ENCODE assay signal across 32 cellular contexts in genomic region chr10:111338035-111338434, GRCh38.
DNase-seq lines count a peak whose midpoint lies in the region; ATAC-seq, FAIRE-seq and TF ChIP-seq lines count a peak whose summit lies in the region.
"Had no signal": no experiment of that assay in that cellular context is flagged by ENCODE, and none has a peak within 500 bp of the region (broad histone marks: within the 10 kb centered on the region; RNA-seq: fewer than 3 reads in every experiment).

No MANE protein-coding gene starts in this region.

- H3K4me1 ChIP-seq in Karpas-422 (ENCODE audit: low read length) = peaks cover 42% of the 10 kb centered on the region
- H3K4me1 ChIP-seq in GM12878 (ENCODE audit: control insufficient read depth, insufficient read depth, low read length) = peaks cover 19% of the 10 kb centered on the region
- H3K4me1 ChIP-seq: colonic mucosa, psoas muscle, suprapubic skin had no signal

- ATAC-seq in GM18868 (IDR thresholded peaks at IDR 0.05; ENCODE audit: unreplicated experiment) (peak; percentile 14), GM21526 (IDR thresholded peaks at IDR 0.05; ENCODE audit: low FRiP score, unreplicated experiment) (peak; percentile 28), GM12878 (no peak)
- ATAC-seq: activated naive CD4-positive, alpha-beta T cell treated with anti-CD3 and anti-CD28 coated beads, Interleukin-2, amount 50 U/mL, for 72 hours; activated T-helper 17 cell treated with anti-CD3 and anti-CD28 coated beads, Interleukin-2, amount 50 U/mL, for 72 hours; GM23338; naive thymus-derived CD4-positive, alpha-beta T cell; psoas muscle; SK-N-SH treated with all-trans-retinoic acid at 6 μM for 48 hours; stimulated activated naive B cell treated with anti-CD40 and anti-IgM and Interleukin-4, amounts not matched to agents 10 μg/mL and 1 μg/mL and 100 μg/mL, for 72 hours; T-helper 17 cell had no signal

- peaks cover 6% of the 10 kb centered on the region; the same call in 1 of the 2 replicates for H3K9me3 ChIP-seq in Karpas-422 (ENCODE audit: low read length)
- H3K9me3 ChIP-seq in GM12878 (replicated peaks; ENCODE audit: control insufficient read depth, insufficient read depth, low read length) = peaks cover 8% of the 10 kb centered on the region; the same call in 2 of the 3 replicates
- H3K9me3 ChIP-seq: colonic mucosa, psoas muscle had no signal

- CTCF ChIA-PET in GM12878 (lab: Yijun Ruan, JAX) = no interaction called here

- no peaks in the 10 kb centered on the region for H4K20me1 ChIP-seq in Karpas-422 (ENCODE audit: insufficient read depth, low read depth, low read length)
- H4K20me1 ChIP-seq in GM12878 (ENCODE audit: control insufficient read depth, insufficient read depth) = no peaks in the 10 kb centered on the region

- SMC1A ChIA-PET in GM12878 (lab: Charles Lee; ENCODE audit: uncharacterized antibody, unreplicated experiment) = interaction anchor here (1.0 to 1.7 kb wide), 2 partner anchors 21 to 56 kb away, joined by 3 read pairs; no protein-coding TSS in a partner anchor

- no TSS peak for BruUV-seq in GM12878 (replicated peaks; lab: Mats Ljungman, UMichigan)

- POLR2A ChIA-PET in GM12878 (lab: Charles Lee) = no interaction called here

- no peak overlapping the region for H3K9ac ChIP-seq in Karpas-422 (ENCODE audit: low read length)
- H3K9ac ChIP-seq in GM12878 (ENCODE audit: control insufficient read depth, insufficient read depth, low read length) = no peak overlapping the region

- RAD21 ChIA-PET in GM12878 (lab: Charles Lee; ENCODE audit: unreplicated experiment) = interaction anchor here (1.0 kb wide), 1 partner anchor 13 kb away, joined by 3 read pairs; no protein-coding TSS in a partner anchor

- TF ChIP-seq POLR2A in GM12878 (IDR thresholded peaks at IDR 0.05; ENCODE audit: low read depth, low read length) (no peak), lower leg skin (IDR thresholded peaks at IDR 0.05) (no peak)

- H3K9me2 ChIP-seq in Karpas-422 (replicated peaks; ENCODE audit: insufficient read depth, low read length) = no peaks in the 10 kb centered on the region

- TF ChIP-seq CTCF in GM12878 (IDR thresholded peaks at IDR 0.05 in 2 of 3, conservative IDR thresholded peaks at IDR 0.05 in 1 of 3; ENCODE audit: control insufficient read depth in 2 of 3, extremely low read depth in 1 of 3, insufficient read depth in 1 of 3, low read depth in 3 of 3, low read length in 3 of 3) = no peak
- TF ChIP-seq CTCF in lower leg skin (IDR thresholded peaks at IDR 0.05) = no peak

- H2AFZ ChIP-seq in Karpas-422 (ENCODE audit: low read length) (no peak overlapping the region), GM12878 (ENCODE audit: control insufficient read depth, low read depth, low read length) (no peak overlapping the region)
- H2AFZ ChIP-seq: GM23338 had no signal

- peak overlapping the region; percentile 16 for H3K4me3 ChIP-seq in Karpas-422 (ENCODE audit: low read length)
- H3K4me3 ChIP-seq in GM12878 = no peak overlapping the region
- no peak overlapping the region for H3K4me3 ChIP-seq in lower leg skin (ENCODE audit: low read depth, poor library complexity, severe bottlenecking)
- H3K4me3 ChIP-seq: colonic mucosa, GM23338, psoas muscle, suprapubic skin had no signal

- in situ Hi-C loops in GM12878 (cut with MboI) = loop anchor here (25.0 kb wide), 1 partner anchor 601 kb away; no protein-coding TSS in a partner anchor

- intact Hi-C loops in GM12878 (cut with micrococcal nuclease; ENCODE audit: unreplicated experiment) = no loop called here
- intact Hi-C loops in lower leg skin (cut with DNase I; ENCODE audit: low total_unique reads) = no loop called here

- WGBS in GM12878 (ENCODE audit: insufficient coverage, insufficient replicate concordance, low lambda C conversion rate, missing lambda C conversion rate) = 0% methylated on average over 1 of the region's 1 CpG
- WGBS in lower leg skin, 2 donors = 84 to 94% methylated on average over 1 of the region's 1 CpG

- no peak for TF ChIP-seq RAD21 in GM12878 (IDR thresholded peaks at IDR 0.05; ENCODE audit: insufficient read depth, low read depth, low read length)

- DNase-seq in Karpas-422 = no peak
- DNase-seq in GM12878 (ENCODE audit: low read depth, low spot score) = no peak
- DNase-seq in lower leg skin (ENCODE audit: low spot score in 2 of 2) = no peak
- no peak for DNase-seq in HUDEP-2 (lab: John Stamatoyannopoulos, UW; ENCODE audit: unreplicated experiment in 76 of 76)
- no peak for DNase-seq in hypothalamus (lab: John Stamatoyannopoulos, UW)
- DNase-seq: activated CD4-positive, alpha-beta memory T cell treated with anti-CD3 and anti-CD28 coated beads, Interleukin-2, amount 10 ng/mL, durations not matched to agents 7 days and 5 days; activated CD4-positive, alpha-beta T cell treated with anti-CD3 and anti-CD28 coated beads for 1 hour; colonic mucosa; DMS79; effector memory CD4-positive, alpha-beta T cell; glutamatergic neuron; KG1; kidney; midbrain; naive thymus-derived CD4-positive, alpha-beta T cell; NCI-H1417 treated with DMSO at 0.1 percent for 48 hours; NCI-H345; NCI-H774; occipital lobe; psoas muscle; stimulated activated CD4-positive, alpha-beta T cell treated with anti-CD3 and anti-CD28 coated beads, Interleukin-15, amount 100 ng/mL, for 24 hours; stimulated activated naive B cell treated with anti-CD40 and anti-IgM and Interleukin-4, amounts not matched to agents 10 μg/mL and 1 μg/mL and 100 μg/mL, for 72 hours; T-helper 17 cell had no signal

- no peak overlapping the region for H3K27ac ChIP-seq in Karpas-422 (ENCODE audit: low read length)
- no peak overlapping the region for H3K27ac ChIP-seq in GM12878 (ENCODE audit: control insufficient read depth, insufficient read depth)
- H3K27ac ChIP-seq: C4-2B, colonic mucosa, psoas muscle, suprapubic skin had no signal

- H3K27me3 ChIP-seq in Karpas-422 (ENCODE audit: low read length) = no peaks in the 10 kb centered on the region; the same call in 1 of the 2 replicates
- no peaks in the 10 kb centered on the region for H3K27me3 ChIP-seq in GM12878 (replicated peaks in 1 of 2; ENCODE audit: control insufficient read depth in 2 of 2, insufficient read depth in 2 of 2, low read length in 1 of 2)
- H3K27me3 ChIP-seq: colonic mucosa, suprapubic skin had no signal

- FAIRE-seq in GM12878 (lab: Jason Lieb, UNC) = no peak
- FAIRE-seq: bronchial epithelial cell, kidney had no signal

- no peaks in the 10 kb centered on the region for H3K79me2 ChIP-seq in Karpas-422 (ENCODE audit: low read length)
- H3K79me2 ChIP-seq in GM12878 (ENCODE audit: control insufficient read depth, insufficient read depth, low read length) = no peaks in the 10 kb centered on the region

- TF ChIP-seq EP300 in GM12878 (IDR thresholded peaks at IDR 0.05; ENCODE audit: borderline replicate concordance in 1 of 2, control insufficient read depth in 1 of 2, low read depth in 2 of 2, low read length in 2 of 2) = no peak

- H3K36me3 ChIP-seq in Karpas-422 (ENCODE audit: insufficient read depth, low read length) = no peaks in the 10 kb centered on the region
- no peaks in the 10 kb centered on the region for H3K36me3 ChIP-seq in GM12878 (ENCODE audit: control insufficient read depth in 2 of 2, insufficient read depth in 2 of 2, low read length in 1 of 2)
- H3K36me3 ChIP-seq: colonic mucosa, suprapubic skin had no signal

- H3K4me2 ChIP-seq in Karpas-422 (ENCODE audit: low read depth, low read length, poor library complexity, severe bottlenecking) (peak overlapping the region; percentile 52), GM12878 (ENCODE audit: control insufficient read depth, insufficient read depth) (peak overlapping the region; percentile 11; the same call in 1 of the 2 replicates)
- H3K4me2 ChIP-seq: GM23338 had no signal

TF ChIP-seq in GM12878, 131 proteins besides CTCF, POLR2A, EP300 and RAD21 (continues in another document):
- TF ChIP-seq RFX5 (IDR thresholded peaks at IDR 0.05; ENCODE audit: low read depth, low read length) = no peak
- no peak for TF ChIP-seq KLF5 (IDR thresholded peaks at IDR 0.05; ENCODE audit: partially characterized antibody)
- no peak for TF ChIP-seq CUX1 (IDR thresholded peaks at IDR 0.05; ENCODE audit: insufficient replicate concordance, low read depth, low read length)
- TF ChIP-seq ESRRA (IDR thresholded peaks at IDR 0.05; ENCODE audit: low read length) = no peak
- no peak for TF ChIP-seq SUZ12 (IDR thresholded peaks at IDR 0.05; ENCODE audit: unreplicated experiment)
- TF ChIP-seq RBBP5 (conservative IDR thresholded peaks at IDR 0.05) = no peak
- no peak for TF ChIP-seq CREB1 (IDR thresholded peaks at IDR 0.05; ENCODE audit: low read depth)
- no peak for TF ChIP-seq MYC (IDR thresholded peaks at IDR 0.05; ENCODE audit: insufficient read depth, insufficient read length, insufficient replicate concordance, low read length, severe bottlenecking)
